ENCODE assay signal across 17 cellular contexts in genomic region chr17:71147906-71148305, GRCh38.
"Had no signal": no experiment of that assay in that cellular context is flagged by ENCODE, and none has a peak within 500 bp of the region (broad histone marks: within the 10 kb centered on the region; RNA-seq: fewer than 3 reads in every experiment).

No MANE protein-coding gene starts in this region.

- DNase-seq: dermis blood vessel endothelial cell; dorsolateral prefrontal cortex; effector CD4-positive, alpha-beta T cell; effector memory CD4-positive, alpha-beta T cell; foreskin keratinocyte; heart left ventricle; left cardiac atrium; left ventricle myocardium inferior; lower lobe of right lung; mesenchymal stem cell; mucosa of descending colon had no signal

- H3K9me3 Mint-ChIP-seq: mesothelial cell of epicardium had no signal

- H3K27ac Mint-ChIP-seq: mesothelial cell of epicardium had no signal

- H3K9me3 ChIP-seq: esophagus muscularis mucosa, gastroesophageal sphincter, heart left ventricle, left ventricle myocardium inferior, lower lobe of right lung, mucosa of descending colon had no signal

- H3K4me1 Mint-ChIP-seq: mesothelial cell of epicardium had no signal

- H3K27ac ChIP-seq: coronary artery, dorsolateral prefrontal cortex, esophagus muscularis mucosa, foreskin keratinocyte, gastroesophageal sphincter, heart left ventricle, hepatocyte, left ventricle myocardium inferior, lower lobe of right lung had no signal

- H3K4me1 ChIP-seq: esophagus muscularis mucosa, foreskin keratinocyte, gastroesophageal sphincter, heart left ventricle, left ventricle myocardium inferior, lower lobe of right lung had no signal

- H3K36me3 Mint-ChIP-seq: mesothelial cell of epicardium had no signal

- H3K36me3 ChIP-seq: esophagus muscularis mucosa, gastroesophageal sphincter, heart left ventricle, left ventricle myocardium inferior, lower lobe of right lung had no signal

- ATAC-seq: foreskin keratinocyte, gastroesophageal sphincter, heart left ventricle, left lobe of liver, lower lobe of right lung, mucosa of descending colon had no signal

- H3K4me3 ChIP-seq: coronary artery, dorsolateral prefrontal cortex, esophagus muscularis mucosa, gastroesophageal sphincter, heart left ventricle, hepatocyte, left ventricle myocardium inferior, lower lobe of right lung, mucosa of descending colon had no signal

- H3K27me3 ChIP-seq: dorsolateral prefrontal cortex, esophagus muscularis mucosa, foreskin keratinocyte, gastroesophageal sphincter, heart left ventricle, hepatocyte had no signal

- H3K4me3 Mint-ChIP-seq: mesothelial cell of epicardium had no signal
